26 cellular contexts compared by ENCODE assay signal in genomic region chr2:48852938-48853337, GRCh38.
DNase-seq lines count a peak whose midpoint lies in the region; ATAC-seq and TF ChIP-seq lines count a peak whose summit lies in the region.
"Had no signal": no experiment of that assay in that cellular context is flagged by ENCODE, and none has a peak within 500 bp of the region (broad histone marks: within the 10 kb centered on the region; RNA-seq: fewer than 3 reads in every experiment).

No MANE protein-coding gene starts in this region.

- TF ChIP-seq CTCF in astrocyte of the spinal cord (IDR thresholded peaks at IDR 0.05; ENCODE audit: low read depth, low read length): no peak

- POLR2A ChIA-PET in activated CD4-positive, alpha-beta memory T cell treated with anti-CD3 and anti-CD28 coated beads for 36 hours (lab: Charles Lee): no interaction called here

- H3K4me1 Mint-ChIP-seq in activated CD4-positive, alpha-beta memory T cell treated with anti-CD3 and anti-CD28 coated beads for 36 hours (ENCODE audit: low read depth): no peaks in the 10 kb centered on the region
- H3K4me1 Mint-ChIP-seq: mesothelial cell of epicardium, nephron progenitor cell had no signal

- CTCF ChIA-PET in activated CD4-positive, alpha-beta memory T cell treated with anti-CD3 and anti-CD28 coated beads for 36 hours (lab: Charles Lee): no interaction called here

- ATAC-seq in HG03196 (IDR thresholded peaks at IDR 0.05; ENCODE audit: unreplicated experiment): no peak
- ATAC-seq in GM21526 (IDR thresholded peaks at IDR 0.05; ENCODE audit: low FRiP score, unreplicated experiment): no peak
- ATAC-seq: left colon, Panc1, right lobe of liver had no signal

- H3K4me3 Mint-ChIP-seq in activated CD4-positive, alpha-beta memory T cell treated with anti-CD3 and anti-CD28 coated beads for 36 hours: no peak overlapping the region
- H3K4me3 Mint-ChIP-seq: activated T-cell treated with anti-CD3 and anti-CD28 coated beads, Interleukin-2, amount 50 U/mL, for 24 hours; mesothelial cell of epicardium; nephron progenitor cell had no signal

- DNase-seq in HS-27A (ENCODE audit: low read depth) (peak; percentile 66), astrocyte of the spinal cord (ENCODE audit: low read depth, low spot score) (peak; percentile 59), hepatic stellate cell (ENCODE audit: low spot score) (peak; percentile 29), NCI-H345 (lab: John Stamatoyannopoulos, UW) (no peak)
- DNase-seq in activated CD4-positive, alpha-beta memory T cell treated with anti-CD3 and anti-CD28 coated beads for 36 hours: no peak
- DNase-seq: activated CD4-positive, alpha-beta T cell treated with anti-CD3 and anti-CD28 coated beads for 1 hour; activated naive CD4-positive, alpha-beta T cell; activated T-cell treated with anti-CD3 and anti-CD28 coated beads, Interleukin-2, amount 50 U/mL, for 24 hours; AML-193; amniotic stem cell; caudate nucleus; DMS79; left colon; NCI-H1092 treated with DMSO at 0.1 percent for 48 hours; NCI-H2107; NCI-H524 treated with DMSO at 0.1 percent for 48 hours; nephron progenitor cell; posterior cingulate gyrus; right lobe of liver; SJCRH30; stimulated activated CD4-positive, alpha-beta T cell treated with anti-CD3 and anti-CD28 coated beads, Interleukin-15, amount 100 ng/mL, for 24 hours had no signal

- H3K9me3 Mint-ChIP-seq in activated CD4-positive, alpha-beta memory T cell treated with anti-CD3 and anti-CD28 coated beads for 36 hours: no peaks in the 10 kb centered on the region
- H3K9me3 Mint-ChIP-seq: activated T-cell treated with anti-CD3 and anti-CD28 coated beads, Interleukin-2, amount 50 U/mL, for 24 hours; mesothelial cell of epicardium; nephron progenitor cell had no signal

- no peak overlapping the region for H3K27ac Mint-ChIP-seq in activated CD4-positive, alpha-beta memory T cell treated with anti-CD3 and anti-CD28 coated beads for 36 hours
- H3K27ac Mint-ChIP-seq: activated T-cell treated with anti-CD3 and anti-CD28 coated beads, Interleukin-2, amount 50 U/mL, for 24 hours; mesothelial cell of epicardium; nephron progenitor cell had no signal

- no peaks in the 10 kb centered on the region for H3K36me3 Mint-ChIP-seq in activated CD4-positive, alpha-beta memory T cell treated with anti-CD3 and anti-CD28 coated beads for 36 hours
- H3K36me3 Mint-ChIP-seq: mesothelial cell of epicardium had no signal

- intact Hi-C loops in activated CD4-positive, alpha-beta memory T cell treated with anti-CD3 and anti-CD28 coated beads for 36 hours (cut with micrococcal nuclease): no loop called here

- no peak overlapping the region for H3K4me3 ChIP-seq in astrocyte of the spinal cord (ENCODE audit: low read depth, low read length)
- H3K4me3 ChIP-seq: right lobe of liver, SJCRH30, vagina had no signal

- in situ Hi-C loops in astrocyte of the spinal cord (cut with HindIII; ENCODE audit: low sequenced_read_pairs): no loop called here

- no peaks in the 10 kb centered on the region for H3K27me3 Mint-ChIP-seq in activated CD4-positive, alpha-beta memory T cell treated with anti-CD3 and anti-CD28 coated beads for 36 hours

Comparison
In these comparisons a context has a peak if more than half of its experiments do, and no peak if none do; other contexts are left out.
1. DNase-seq: peak in HS-27A (single experiment), astrocyte of the spinal cord (single experiment) and hepatic stellate cell (single experiment); none in NCI-H345 (single experiment) and activated CD4-positive, alpha-beta memory T cell treated with anti-CD3 and anti-CD28 coated beads for 36 hours (single experiment).